Comparison of ENCODE assay signal across 20 cellular contexts in the genomic region with DNA sequence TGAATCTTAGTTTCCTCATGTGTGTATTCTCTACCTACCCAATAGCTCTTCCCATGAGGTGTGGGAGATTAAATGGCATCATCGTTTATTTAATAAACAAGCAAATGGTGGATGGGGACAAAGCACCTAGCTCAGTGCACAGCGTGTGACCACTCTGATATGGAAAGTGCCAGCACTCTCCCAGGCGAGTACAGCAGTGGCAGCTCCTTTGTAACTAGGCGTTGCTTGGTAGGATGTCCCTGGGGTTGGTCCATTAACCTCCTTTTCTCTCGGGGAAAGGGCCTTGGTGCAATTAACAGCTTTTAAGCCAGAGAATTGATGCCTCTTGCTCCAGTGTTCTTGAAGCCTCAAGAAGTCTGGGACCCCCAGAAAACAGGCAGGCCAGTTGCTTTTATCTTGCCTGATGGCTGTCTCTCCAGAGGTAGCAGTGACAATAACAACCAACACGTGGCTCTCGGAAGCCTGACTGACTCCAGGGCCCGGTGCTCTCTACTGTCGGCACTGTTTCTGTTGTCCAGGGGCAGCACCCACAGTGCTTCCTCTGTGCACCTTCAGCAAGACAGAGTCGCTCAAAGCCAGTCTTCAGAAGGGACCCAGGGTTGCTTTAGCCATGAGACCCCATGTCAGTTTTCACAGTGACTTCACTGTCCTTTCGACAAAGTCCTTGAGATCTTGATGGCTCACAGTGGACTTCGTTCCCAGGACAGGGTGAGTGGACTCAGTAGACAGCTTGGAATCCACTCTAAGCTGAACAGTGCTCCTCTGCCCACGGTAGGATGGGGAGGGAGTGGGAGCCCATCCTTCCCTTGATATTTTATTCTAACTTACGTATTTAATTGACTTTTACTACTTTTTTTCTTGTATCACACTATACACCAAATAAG. TPM values are rescaled to one million over a fixed set of nuclear protein-coding genes. Genes with fewer than 3 reads are reported as not detected.
A peak's percentile ranks its signal among the peaks of the same experiment; 100 is the strongest.
DNase-seq lines count a peak whose midpoint lies in the region; ATAC-seq and TF ChIP-seq lines count a peak whose summit lies in the region.
"Had no signal": no experiment of that assay in that cellular context is flagged by ENCODE, and none has a peak within 500 bp of the region (broad histone marks: within the 10 kb centered on the region; RNA-seq: fewer than 3 reads in every experiment).

No MANE protein-coding gene starts in this region.

- no peaks in the 10 kb centered on the region for H3K36me3 Mint-ChIP-seq in natural killer cell treated with Interleukin-12 subunit alpha and Interleukin-12 subunit beta and Interleukin-15 and Interleukin-18, amount 100 ng/mL, for 72 hours
- no peaks in the 10 kb centered on the region for H3K36me3 Mint-ChIP-seq in natural killer cell
- H3K36me3 Mint-ChIP-seq in brain, result peaks cover 5% of the 10 kb centered on the region

- no peak overlapping the region for H3K4me3 Mint-ChIP-seq in natural killer cell treated with Interleukin-12 subunit alpha and Interleukin-12 subunit beta and Interleukin-15 and Interleukin-18, amount 100 ng/mL, for 72 hours
- H3K4me3 Mint-ChIP-seq in natural killer cell (no peak overlapping the region), brain (no peak overlapping the region)
- H3K4me3 Mint-ChIP-seq: activated T-helper 1 cell treated with anti-CD3 and anti-CD28 coated beads, Interleukin-12 subunit alpha, Interleukin-12 subunit beta, Interleukin-2, Interleukin-4 antibody, amounts not matched to agents 30 ng/mL and 10 ng/mL and 1 ng/mL, durations not matched to agents 14 hours and 24 hours and 36 hours; stimulated activated naive CD8-positive, alpha-beta T cell treated with anti-CD3 and anti-CD28 coated beads, Interleukin-15, Interleukin-2, amounts not matched to agents 100 ng/mL and 50 ng/mL, for 24 hours had no signal

- H3K36me3 ChIP-seq in mesodermal cell (ENCODE audit: control insufficient read depth, insufficient read depth, low read length), result peaks cover 41% of the 10 kb centered on the region

- no peaks in the 10 kb centered on the region for H3K9me3 Mint-ChIP-seq in natural killer cell treated with Interleukin-12 subunit alpha and Interleukin-12 subunit beta and Interleukin-15 and Interleukin-18, amount 100 ng/mL, for 72 hours
- H3K9me3 Mint-ChIP-seq in natural killer cell (no peaks in the 10 kb centered on the region), brain (no peaks in the 10 kb centered on the region)
- H3K9me3 Mint-ChIP-seq: activated T-helper 1 cell treated with anti-CD3 and anti-CD28 coated beads, Interleukin-12 subunit alpha, Interleukin-12 subunit beta, Interleukin-2, Interleukin-4 antibody, amounts not matched to agents 30 ng/mL and 10 ng/mL and 1 ng/mL, durations not matched to agents 14 hours and 24 hours and 36 hours; stimulated activated naive CD8-positive, alpha-beta T cell treated with anti-CD3 and anti-CD28 coated beads, Interleukin-15, Interleukin-2, amounts not matched to agents 100 ng/mL and 50 ng/mL, for 24 hours had no signal

- H3K27ac ChIP-seq in mesodermal cell (ENCODE audit: low read depth, low read length, severe bottlenecking), result peak overlapping the region; percentile 23
- H3K27ac ChIP-seq: SJSA1 had no signal

- TF ChIP-seq CTCF in natural killer cell (IDR thresholded peaks at IDR 0.05) (no peak), brain (conservative IDR thresholded peaks at IDR 0.05) (no peak)

- 79 to 88% methylated on average over 7 to 12 of the region's 14 CpGs for WGBS in mesodermal cell (ENCODE audit: insufficient coverage in 2 of 2), 2 experiments

- DNase-seq in natural killer cell treated with Interleukin-12 subunit alpha and Interleukin-12 subunit beta and Interleukin-15 and Interleukin-18, amount 100 ng/mL, for 72 hours (ENCODE audit: low spot score), result peak; percentile 34
- DNase-seq in natural killer cell (no peak), middle frontal gyrus (ENCODE audit: extremely low spot score, low spot score) (no peak)
- DNase-seq: COR-L47; effector CD4-positive, alpha-beta T cell; kidney; midbrain; NCI-H748 treated with DMSO at 0.1 percent for 48 hours; PC-3; stimulated activated CD4-positive, alpha-beta T cell treated with anti-CD3 and anti-CD28 coated beads, Interleukin-2, amount 100 ng/mL, for 24 hours had no signal

- intact Hi-C loops in natural killer cell (cut with micrococcal nuclease), result no loop called here

- H3K4me3 ChIP-seq in mesodermal cell (ENCODE audit: extremely low read depth, insufficient read depth, low read length, poor library complexity, severe bottlenecking), result no peak overlapping the region
- H3K4me3 ChIP-seq: SJSA1 had no signal

- peaks cover 11 to 21% of the 10 kb centered on the region in 2 donors for H3K4me1 Mint-ChIP-seq in natural killer cell treated with Interleukin-12 subunit alpha and Interleukin-12 subunit beta and Interleukin-15 and Interleukin-18, amount 100 ng/mL, for 72 hours (ENCODE audit: low read depth in 2 of 2)
- peaks cover 13 to 16% of the 10 kb centered on the region in 2 donors for H3K4me1 Mint-ChIP-seq in natural killer cell
- peaks cover 40% of the 10 kb centered on the region for H3K4me1 Mint-ChIP-seq in brain

- peak in 1 of 2 donors; percentile 35 for ATAC-seq in natural killer cell treated with Interleukin-12 subunit alpha and Interleukin-12 subunit beta and Interleukin-15 and Interleukin-18, amount 100 ng/mL, for 72 hours
- no peak for ATAC-seq in natural killer cell
- no peak for ATAC-seq in esophagus mucosa
- no peak for ATAC-seq in HG02870 (IDR thresholded peaks at IDR 0.05; ENCODE audit: unreplicated experiment)
- ATAC-seq: activated CD4-positive, CD25-positive, alpha-beta regulatory T cell treated with anti-CD3 and anti-CD28 coated beads, Interleukin-2, amount 50 U/mL, for 24 hours; PC-3; sciatic nerve had no signal

- H3K27ac Mint-ChIP-seq in natural killer cell treated with Interleukin-12 subunit alpha and Interleukin-12 subunit beta and Interleukin-15 and Interleukin-18, amount 100 ng/mL, for 72 hours, result no peak overlapping the region
- H3K27ac Mint-ChIP-seq in natural killer cell, result no peak overlapping the region
- peak overlapping the region in 4 of 5 experiments; percentile 36 to 84 (median 66) for H3K27ac Mint-ChIP-seq in brain
- H3K27ac Mint-ChIP-seq: activated T-helper 1 cell treated with anti-CD3 and anti-CD28 coated beads, Interleukin-12 subunit alpha, Interleukin-12 subunit beta, Interleukin-2, Interleukin-4 antibody, amounts not matched to agents 30 ng/mL and 10 ng/mL and 1 ng/mL, durations not matched to agents 14 hours and 24 hours and 36 hours; stimulated activated naive CD8-positive, alpha-beta T cell treated with anti-CD3 and anti-CD28 coated beads, Interleukin-15, Interleukin-2, amounts not matched to agents 100 ng/mL and 50 ng/mL, for 24 hours had no signal

- no peaks in the 10 kb centered on the region for H3K9me3 ChIP-seq in mesodermal cell (ENCODE audit: control insufficient read depth, low read length)
- H3K9me3 ChIP-seq: SJSA1 had no signal

- peaks cover 12% of the 10 kb centered on the region for H3K4me1 ChIP-seq in mesodermal cell (ENCODE audit: control insufficient read depth, insufficient read depth, low read length, poor library complexity, severe bottlenecking)

- H3K27me3 Mint-ChIP-seq in natural killer cell treated with Interleukin-12 subunit alpha and Interleukin-12 subunit beta and Interleukin-15 and Interleukin-18, amount 100 ng/mL, for 72 hours, result no peaks in the 10 kb centered on the region
- H3K27me3 Mint-ChIP-seq in natural killer cell (ENCODE audit: low read depth in 2 of 2), result no peaks in the 10 kb centered on the region
- H3K27me3 Mint-ChIP-seq in brain, result no peaks in the 10 kb centered on the region
- H3K27me3 Mint-ChIP-seq: stimulated activated naive CD8-positive, alpha-beta T cell treated with anti-CD3 and anti-CD28 coated beads, Interleukin-15, Interleukin-2, amounts not matched to agents 100 ng/mL and 50 ng/mL, for 24 hours had no signal

RNA-seq across cellular contexts. Expression of a gene that starts 33.9 kb away (rescaled TPM):
- not detected for total RNA-seq in natural killer cell treated with Interleukin-12 subunit alpha and Interleukin-12 subunit beta and Interleukin-15 and Interleukin-18, amount 100 ng/mL, for 72 hours
- total RNA-seq in natural killer cell (under 1 TPM in 2 of 3 donors, not detected in 1; 0.64 to 0.65 TPM), esophagus mucosa (0.52 TPM)
- polyA plus RNA-seq in brain (ENCODE audit: insufficient read depth, low read depth, low replicate concordance), result 6.0 TPM
- polyA plus RNA-seq in mesodermal cell (2013, experiment 1 of 2), result 14.1 TPM
- polyA plus RNA-seq in mesodermal cell (2013, experiment 2 of 2), result 10.8 TPM
- total RNA-seq: SJSA1, ureter had no signal

Comparison
In these comparisons a context has a peak if more than half of its experiments do, and no peak if none do; other contexts are left out.
1. H3K27ac Mint-ChIP-seq: peak in brain (4 of 5); none in natural killer cell treated with Interleukin-12 subunit alpha and Interleukin-12 subunit beta and Interleukin-15 and Interleukin-18, amount 100 ng/mL, for 72 hours (0 of 2) and natural killer cell (0 of 2).